ENCODE assay signal across 10 cellular contexts in genomic region chr17:45299311-45299710, GRCh38. TPM values are rescaled to one million over a fixed set of nuclear protein-coding genes. Genes with fewer than 3 reads are reported as not detected.
DNase-seq lines count a peak whose midpoint lies in the region; ATAC-seq and TF ChIP-seq lines count a peak whose summit lies in the region.
"Had no signal": no experiment of that assay in that cellular context is flagged by ENCODE, and none has a peak within 500 bp of the region (broad histone marks: within the 10 kb centered on the region; RNA-seq: fewer than 3 reads in every experiment).

No MANE protein-coding gene starts in this region.

- CTCF ChIA-PET in CD4-positive, alpha-beta memory T cell (lab: Charles Lee; ENCODE audit: partially characterized antibody) = interaction anchor here (0.7 to 1.3 kb wide), 2 partner anchors 22 to 86 kb away, joined by 3 to 6 read pairs; no protein-coding TSS in a partner anchor

- no peaks in the 10 kb centered on the region for H3K9me3 ChIP-seq in CD4-positive, alpha-beta memory T cell (ENCODE audit: control insufficient read depth in 1 of 2, low read length in 2 of 2)
- no peaks in the 10 kb centered on the region for H3K9me3 ChIP-seq in endocrine pancreas (ENCODE audit: control insufficient read depth, low read length)
- H3K9me3 ChIP-seq: thyroid gland had no signal

- ATAC-seq in HG03175 (IDR thresholded peaks at IDR 0.05; ENCODE audit: unreplicated experiment) = no peak
- no peak for ATAC-seq in GM21737 (IDR thresholded peaks at IDR 0.05; ENCODE audit: unreplicated experiment)
- ATAC-seq in HG03460 (IDR thresholded peaks at IDR 0.05; ENCODE audit: unreplicated experiment) = no peak
- ATAC-seq in HG03039 (IDR thresholded peaks at IDR 0.05; ENCODE audit: unreplicated experiment) = no peak

- no peaks in the 10 kb centered on the region for H3K9me3 Mint-ChIP-seq in CD4-positive, alpha-beta memory T cell
- no peaks in the 10 kb centered on the region for H3K9me3 Mint-ChIP-seq in nephron progenitor cell

- H3K27me3 Mint-ChIP-seq in CD4-positive, alpha-beta memory T cell = no peaks in the 10 kb centered on the region
- peaks cover 2% of the 10 kb centered on the region for H3K27me3 Mint-ChIP-seq in nephron progenitor cell (ENCODE audit: low read depth, poor library complexity)

- intact Hi-C loops in CD4-positive, alpha-beta memory T cell (cut with micrococcal nuclease) = no loop called here

- peaks cover 9% of the 10 kb centered on the region for H3K36me3 ChIP-seq in CD4-positive, alpha-beta memory T cell (ENCODE audit: insufficient read depth, low read length)
- no peaks in the 10 kb centered on the region for H3K36me3 ChIP-seq in endocrine pancreas (ENCODE audit: control insufficient read depth, insufficient read depth, low read length)
- H3K36me3 ChIP-seq: thyroid gland had no signal

- peak overlapping the region in 3 of 8 donors; percentile 31 to 39 (median 32) for H3K4me3 Mint-ChIP-seq in CD4-positive, alpha-beta memory T cell
- no peak overlapping the region for H3K4me3 Mint-ChIP-seq in nephron progenitor cell

- H3K4me3 ChIP-seq in CD4-positive, alpha-beta memory T cell (ENCODE audit: low read length in 2 of 2) = no peak overlapping the region
- H3K4me3 ChIP-seq in endocrine pancreas (ENCODE audit: control insufficient read depth, insufficient read depth, low read length) = no peak overlapping the region
- H3K4me3 ChIP-seq: thyroid gland had no signal

- no peak for DNase-seq in CD4-positive, alpha-beta memory T cell
- peak; percentile 92 for DNase-seq in NCI-H524 (lab: John Stamatoyannopoulos, UW)
- no peak for DNase-seq in nephron progenitor cell
- DNase-seq: thyroid gland had no signal

- H3K27me3 ChIP-seq in CD4-positive, alpha-beta memory T cell (ENCODE audit: insufficient read depth, low read length) = no peaks in the 10 kb centered on the region
- H3K27me3 ChIP-seq in endocrine pancreas (ENCODE audit: control insufficient read depth, insufficient read depth, low read length) = no peaks in the 10 kb centered on the region
- H3K27me3 ChIP-seq: thyroid gland had no signal

- peaks cover 11 to 33% of the 10 kb centered on the region in 2 donors for H3K36me3 Mint-ChIP-seq in CD4-positive, alpha-beta memory T cell
- H3K36me3 Mint-ChIP-seq in nephron progenitor cell (ENCODE audit: low read depth) = peaks cover 7% of the 10 kb centered on the region

- no peak for TF ChIP-seq CTCF in nephron progenitor cell (IDR thresholded peaks at IDR 0.05)

- peak overlapping the region; percentile 6 for H3K9ac ChIP-seq in endocrine pancreas (ENCODE audit: control insufficient read depth, insufficient read depth, low read length)

- POLR2A ChIA-PET in CD4-positive, alpha-beta memory T cell (lab: Charles Lee; ENCODE audit: partially characterized antibody) = interaction anchor here (1.4 to 2.5 kb wide), 2 partner anchors 11 to 16 kb away, joined by 7 to 15 read pairs; no protein-coding TSS in a partner anchor

- peaks cover 95% of the 10 kb centered on the region for H3K4me1 ChIP-seq in CD4-positive, alpha-beta memory T cell (ENCODE audit: insufficient read depth, low read length)
- peaks cover 14% of the 10 kb centered on the region for H3K4me1 ChIP-seq in endocrine pancreas (ENCODE audit: control insufficient read depth, insufficient read depth, low read length)

- peak overlapping the region in 6 of 7 donors; percentile 59 to 87 (median 74) for H3K27ac Mint-ChIP-seq in CD4-positive, alpha-beta memory T cell
- peak overlapping the region; percentile 39 for H3K27ac Mint-ChIP-seq in nephron progenitor cell

- no peak overlapping the region for H3K27ac ChIP-seq in CD4-positive, alpha-beta memory T cell (ENCODE audit: low read depth, low read length)
- H3K27ac ChIP-seq: thyroid gland had no signal

- H3K4me1 Mint-ChIP-seq in CD4-positive, alpha-beta memory T cell = peaks cover 51 to 89% (median 70%) of the 10 kb centered on the region in 4 donors
- H3K4me1 Mint-ChIP-seq in nephron progenitor cell = peaks cover 29% of the 10 kb centered on the region

RNA-seq across cellular contexts. Expression of gene MAP3K14, which starts 17.5 kb away (rescaled TPM):
- total RNA-seq in CD4-positive, alpha-beta memory T cell = 10 to 100 TPM; 48.7 to 49.3 TPM
- polyA plus RNA-seq in CD4-positive, alpha-beta memory T cell = 10 to 100 TPM in 1 of 2 donors, 1 to 10 TPM in 1; 2.3 to 14.5 TPM

RNA-seq across cellular contexts. Expression of gene SPATA32, which starts 37.4 kb away (rescaled TPM):
- under 1 TPM; 0.22 to 0.41 TPM for total RNA-seq in CD4-positive, alpha-beta memory T cell
- polyA plus RNA-seq in CD4-positive, alpha-beta memory T cell = under 1 TPM; 0.25 to 0.49 TPM
- total RNA-seq: HT1080, thyroid gland had no signal

Comparison
In these comparisons a context has a peak if more than half of its experiments do, and no peak if none do; other contexts are left out.
1. DNase-seq: peak in NCI-H524 (2 of 2); none in CD4-positive, alpha-beta memory T cell (0 of 5) and nephron progenitor cell (single experiment).